In genomic region chr2:75226099-75226498, GRCh38 we compare ENCODE assay signal across 36 cellular contexts. TPM values are rescaled to one million over a fixed set of nuclear protein-coding genes. Genes with fewer than 3 reads are reported as not detected.
"Had no signal": no experiment of that assay in that cellular context is flagged by ENCODE, and none has a peak within 500 bp of the region (broad histone marks: within the 10 kb centered on the region; RNA-seq: fewer than 3 reads in every experiment).

No MANE protein-coding gene starts in this region.

- H3K9me3 ChIP-seq: MG63 had no signal

- H3K36me3 ChIP-seq: MG63 had no signal

- H3K4me3 ChIP-seq: MG63 had no signal

- DNase-seq: Karpas-422, Kasumi-1, MG63, MM.1S, MV-4-11, NCI-H1048, NCI-H1092, NCI-H1092 treated with DMSO at 0.1 percent for 48 hours, NCI-H1105, NCI-H1105 treated with DMSO at 0.1 percent for 48 hours, NCI-H1417, NCI-H1417 treated with DMSO at 0.1 percent for 48 hours, NCI-H1436, NCI-H1436 treated with DMSO at 0.1 percent for 48 hours, NCI-H146, NCI-H1694, NCI-H1694 treated with DMSO at 0.1 percent for 48 hours, NCI-H187, NCI-H187 treated with DMSO at 0.1 percent for 48 hours, NCI-H1930, NCI-H2029, NCI-H2029 treated with DMSO at 0.1 percent for 48 hours, NCI-H2081, NCI-H2081 treated with DMSO at 0.1 percent for 48 hours, NCI-H2107, NCI-H2171, NCI-H2171 treated with DMSO at 0.1 percent for 48 hours, NCI-H2227 treated with DMSO at 0.1 percent for 48 hours, NCI-H226, NCI-H345, NCI-H446, NCI-H446 treated with DMSO at 0.1 percent for 48 hours, NCI-H510A, NCI-H510A treated with DMSO at 0.1 percent for 48 hours had no signal

- H3K27me3 ChIP-seq: MG63 had no signal

RNA-seq across cellular contexts. Expression of gene TACR1, which starts 26.8 kb away (rescaled TPM):
- total RNA-seq: LHCN-M2, MCF 10A had no signal
